8 cellular contexts compared by ENCODE assay signal in the genomic region with DNA sequence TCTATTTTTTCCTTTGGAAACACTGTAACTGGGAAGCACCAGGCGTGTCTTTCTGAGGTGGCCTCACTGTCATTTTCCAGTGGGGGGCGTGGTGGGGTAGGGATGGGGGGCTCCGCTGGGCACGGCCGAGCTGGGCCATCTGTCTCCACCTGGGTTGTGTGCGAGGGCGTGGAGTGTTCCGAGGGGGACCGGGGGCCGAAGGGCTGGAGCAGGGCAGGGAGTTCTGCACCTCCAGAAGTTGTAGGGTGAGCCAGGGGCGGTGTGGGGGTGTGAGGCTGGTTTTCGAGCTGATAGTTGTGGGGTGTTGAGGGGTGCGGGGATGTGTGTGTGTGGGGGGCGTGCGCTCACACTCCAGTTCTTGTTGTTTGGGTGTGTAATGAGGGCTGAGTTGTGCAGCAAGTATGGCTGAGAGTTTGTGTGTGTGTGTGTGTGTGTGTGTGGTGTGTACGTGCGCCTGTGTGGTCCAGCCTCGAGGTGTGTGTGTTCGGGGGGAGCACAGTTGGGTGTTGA. TPM values are rescaled to one million over a fixed set of nuclear protein-coding genes. Genes with fewer than 3 reads are reported as not detected.
DNase-seq lines count a peak whose midpoint lies in the region; ATAC-seq and TF ChIP-seq lines count a peak whose summit lies in the region.

No MANE protein-coding gene starts in this region.

- 0 to 2% methylated on average over 5 to 12 of the region's 19 CpGs for WGBS in mesodermal cell (ENCODE audit: insufficient coverage in 2 of 2), 2 experiments
- WGBS in aorta, 2 donors: 1% methylated on average over 18 to 19 of the region's 19 CpGs

- DNase-seq in activated naive CD4-positive, alpha-beta T cell treated with anti-CD3 and anti-CD28 coated beads for 36 hours: peak; percentile 23
- DNase-seq in activated naive CD4-positive, alpha-beta T cell (lab: John Stamatoyannopoulos, UW): no peak
- DNase-seq in cardiac fibroblast (ENCODE audit: low read depth in 2 of 2): peak in 1 of 2 donors; percentile 24
- peak in 1 of 2 donors; percentile 75 for DNase-seq in aorta
- no peak for DNase-seq in GM20000 (ENCODE audit: low spot score)
- no peak for DNase-seq in NCI-H2171 (lab: John Stamatoyannopoulos, UW)

- H3K27ac ChIP-seq in mesodermal cell (ENCODE audit: low read depth, low read length, severe bottlenecking) (peak overlapping the region; percentile 99), aorta (ENCODE audit: low read depth in 1 of 2, low read length in 2 of 2) (no peak overlapping the region)

- H3K4me1 ChIP-seq in mesodermal cell (ENCODE audit: control insufficient read depth, insufficient read depth, low read length, poor library complexity, severe bottlenecking): peaks cover 40% of the 10 kb centered on the region
- peaks cover 0 to 5% of the 10 kb centered on the region in 2 donors for H3K4me1 ChIP-seq in aorta (ENCODE audit: control insufficient read depth in 1 of 2, insufficient read depth in 2 of 2, low read length in 2 of 2)

- CTCF ChIA-PET in activated naive CD4-positive, alpha-beta T cell treated with anti-CD3 and anti-CD28 coated beads for 36 hours (lab: Charles Lee): interaction anchor here (1.0 to 12.3 kb wide), 8 partner anchors 8 to 300 kb away, joined by 3 to 258 read pairs (median 12); a partner anchor contains a TSS

- peaks cover 35% of the 10 kb centered on the region for H3K36me3 ChIP-seq in mesodermal cell (ENCODE audit: control insufficient read depth, insufficient read depth, low read length)
- no peaks in the 10 kb centered on the region for H3K36me3 ChIP-seq in aorta (ENCODE audit: control insufficient read depth in 1 of 2, insufficient read depth in 2 of 2, low read length in 1 of 2)

- H3K4me3 ChIP-seq in cardiac fibroblast (replicated peaks in 1 of 2; ENCODE audit: low read depth in 2 of 2, low read length in 2 of 2) (peak overlapping the region; percentile 73 to 93), mesodermal cell (ENCODE audit: extremely low read depth, insufficient read depth, low read length, poor library complexity, severe bottlenecking) (peak overlapping the region; percentile 100), aorta (ENCODE audit: low read length in 2 of 2) (peak overlapping the region; percentile 98 to 99)

- H3K27me3 ChIP-seq in aorta (ENCODE audit: control insufficient read depth in 1 of 2, insufficient read depth in 2 of 2, low read length in 1 of 2): no peaks in the 10 kb centered on the region

- H3K4me1 Mint-ChIP-seq in activated naive CD4-positive, alpha-beta T cell treated with anti-CD3 and anti-CD28 coated beads for 36 hours (ENCODE audit: low read depth): peaks cover 18% of the 10 kb centered on the region

- no peaks in the 10 kb centered on the region for H3K36me3 Mint-ChIP-seq in activated naive CD4-positive, alpha-beta T cell treated with anti-CD3 and anti-CD28 coated beads for 36 hours (ENCODE audit: low read depth)

- H3K4me3 Mint-ChIP-seq in activated naive CD4-positive, alpha-beta T cell treated with anti-CD3 and anti-CD28 coated beads for 36 hours: peak overlapping the region; percentile 84

- H3K27ac Mint-ChIP-seq in activated naive CD4-positive, alpha-beta T cell treated with anti-CD3 and anti-CD28 coated beads for 36 hours: no peak overlapping the region

- ATAC-seq in aorta (ENCODE audit: low FRiP score) (peak; percentile 21), HG03439 (IDR thresholded peaks at IDR 0.05; ENCODE audit: unreplicated experiment) (no peak)

- H3K9me3 Mint-ChIP-seq in activated naive CD4-positive, alpha-beta T cell treated with anti-CD3 and anti-CD28 coated beads for 36 hours: no peaks in the 10 kb centered on the region

- intact Hi-C loops in activated naive CD4-positive, alpha-beta T cell treated with anti-CD3 and anti-CD28 coated beads for 36 hours (cut with micrococcal nuclease): no loop called here
- intact Hi-C loops in aorta (cut with DNase I): loop anchor here in 1 of 2 donors (5.0 kb wide), 1 partner anchor 42 kb away; a partner anchor contains a TSS

- H3K9me3 ChIP-seq in mesodermal cell (ENCODE audit: control insufficient read depth, low read length) (no peaks in the 10 kb centered on the region), aorta (ENCODE audit: control insufficient read depth, low read length) (no peaks in the 10 kb centered on the region)

- TF ChIP-seq CTCF in cardiac fibroblast (IDR thresholded peaks at IDR 0.05; ENCODE audit: low read depth, low read length) (no peak), GM20000 (IDR thresholded peaks at IDR 0.05; ENCODE audit: extremely low read depth, missing control alignments) (no peak)

- peaks cover 19% of the 10 kb centered on the region for H3K27me3 Mint-ChIP-seq in activated naive CD4-positive, alpha-beta T cell treated with anti-CD3 and anti-CD28 coated beads for 36 hours (ENCODE audit: low read depth)

RNA-seq across cellular contexts. Expression of a gene that starts 10.8 kb away (rescaled TPM):
- under 1 TPM; 0.17 to 0.54 TPM for total RNA-seq in activated naive CD4-positive, alpha-beta T cell treated with anti-CD3 and anti-CD28 coated beads for 36 hours
- polyA plus RNA-seq in mesodermal cell (2013, experiment 1 of 2): 1.2 TPM
- 0.96 TPM for polyA plus RNA-seq in mesodermal cell (2013, experiment 2 of 2)
- total RNA-seq in aorta: 1 to 10 TPM in 1 of 2 donors, under 1 TPM in 1; 0.97 to 1.8 TPM
- polyA plus RNA-seq in aorta: 1 to 10 TPM; 3.0 to 6.2 TPM

RNA-seq across cellular contexts. Expression of a gene that starts 18.7 kb away (rescaled TPM):
- total RNA-seq in activated naive CD4-positive, alpha-beta T cell treated with anti-CD3 and anti-CD28 coated beads for 36 hours: 10 to 100 TPM; 11.3 to 14.2 TPM
- 15.9 TPM for polyA plus RNA-seq in mesodermal cell (2013, experiment 1 of 2)
- polyA plus RNA-seq in mesodermal cell (2013, experiment 2 of 2): 16.3 TPM
- total RNA-seq in aorta: 10 to 100 TPM; 10.0 to 10.6 TPM
- 10 to 100 TPM in 1 of 2 donors, 1 to 10 TPM in 1; 6.7 to 10.8 TPM for polyA plus RNA-seq in aorta

RNA-seq across cellular contexts. Expression of a gene that starts 29.0 kb away (rescaled TPM):
- 10 to 100 TPM; 38.5 to 46.6 TPM for total RNA-seq in activated naive CD4-positive, alpha-beta T cell treated with anti-CD3 and anti-CD28 coated beads for 36 hours
- 40.3 TPM for polyA plus RNA-seq in mesodermal cell (2013, experiment 1 of 2)
- 40.4 TPM for polyA plus RNA-seq in mesodermal cell (2013, experiment 2 of 2)
- total RNA-seq in aorta: 10 to 100 TPM; 47.9 to 51.0 TPM
- 10 to 100 TPM; 11.3 to 17.6 TPM for polyA plus RNA-seq in aorta

RNA-seq across cellular contexts. Expression of a gene that starts 41.4 kb away (rescaled TPM):
- total RNA-seq in activated naive CD4-positive, alpha-beta T cell treated with anti-CD3 and anti-CD28 coated beads for 36 hours: under 1 TPM; 0.17 to 0.43 TPM
- 222 TPM for polyA plus RNA-seq in mesodermal cell (2013, experiment 1 of 2)
- polyA plus RNA-seq in mesodermal cell (2013, experiment 2 of 2): 198 TPM
- 1,000 to 10,000 TPM in 1 of 2 donors, 100 to 1,000 TPM in 1; 723 to 1,015 TPM for total RNA-seq in aorta
- polyA plus RNA-seq in aorta: 100 to 1,000 TPM; 473 to 867 TPM
